ENCODE assay signal across 13 cellular contexts in the genomic region with DNA sequence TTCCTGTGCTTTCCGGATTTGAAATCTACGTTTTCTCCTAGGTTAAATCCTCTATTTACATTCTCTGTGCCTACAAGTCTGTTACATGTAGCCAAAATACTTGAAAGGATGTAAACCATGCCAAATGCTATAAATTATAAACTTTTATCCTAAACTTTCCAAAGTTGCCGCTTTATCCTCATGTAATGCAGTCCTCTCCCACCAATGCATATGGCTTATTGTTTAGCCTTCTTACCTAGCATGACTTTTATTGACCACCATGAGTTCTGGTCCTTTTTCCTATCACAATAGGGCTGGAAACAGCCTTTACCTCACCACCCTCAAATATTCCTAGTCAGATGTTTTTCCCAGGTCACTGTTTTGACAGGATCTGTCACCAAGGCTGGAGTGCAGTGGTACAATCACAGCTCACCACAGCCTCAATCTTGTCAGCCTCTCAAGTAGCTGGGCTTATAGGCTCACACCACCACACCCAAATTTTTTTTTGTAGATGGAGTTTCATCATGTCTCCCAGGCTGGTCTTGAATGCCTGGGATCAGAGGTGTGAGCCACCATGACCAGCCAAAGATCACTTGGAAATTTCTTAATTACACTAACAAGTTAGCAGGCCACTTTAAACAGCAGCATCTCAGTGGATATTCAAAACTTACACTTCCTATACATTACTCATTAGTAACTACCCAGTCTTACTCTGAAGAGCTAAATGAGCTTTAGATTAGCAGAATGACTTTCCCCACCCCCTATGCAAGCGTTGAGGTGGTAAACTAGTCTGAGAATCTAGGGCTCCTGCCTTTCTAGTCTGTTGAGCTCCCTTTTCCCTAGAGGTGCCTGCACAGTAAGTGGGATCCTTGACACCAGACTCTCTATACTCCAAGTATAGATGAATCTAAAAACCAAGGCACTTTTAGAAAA. TPM values are rescaled to one million over a fixed set of nuclear protein-coding genes. Genes with fewer than 3 reads are reported as not detected.
DNase-seq lines count a peak whose midpoint lies in the region; ATAC-seq and TF ChIP-seq lines count a peak whose summit lies in the region.
"Had no signal": no experiment of that assay in that cellular context is flagged by ENCODE, and none has a peak within 500 bp of the region (broad histone marks: within the 10 kb centered on the region; RNA-seq: fewer than 3 reads in every experiment).

No MANE protein-coding gene starts in this region.

- H3K9me3 Mint-ChIP-seq in activated B cell treated with CpG ODN at 0.5 μM for 24 hours, result no peaks in the 10 kb centered on the region

- no peak overlapping the region for H3K14ac ChIP-seq in mesenchymal stem cell (ENCODE audit: low read length in 2 of 2)

- no peak overlapping the region for H2AFZ ChIP-seq in mesenchymal stem cell (ENCODE audit: low read depth, low read length)

- peaks cover 35% of the 10 kb centered on the region for H3K4me1 Mint-ChIP-seq in activated B cell treated with CpG ODN at 0.5 μM for 24 hours

- no peak overlapping the region for H3K4me2 ChIP-seq in mesenchymal stem cell (ENCODE audit: low read length, poor library complexity, severe bottlenecking)

- no peak overlapping the region for H4K8ac ChIP-seq in mesenchymal stem cell (ENCODE audit: low read length)

- peaks cover 3% of the 10 kb centered on the region for H3K79me1 ChIP-seq in mesenchymal stem cell (replicated peaks; ENCODE audit: low read length, poor library complexity, severe bottlenecking)

- H4K91ac ChIP-seq in mesenchymal stem cell (ENCODE audit: low read length), result no peak overlapping the region

- H3K36me3 Mint-ChIP-seq in activated B cell treated with CpG ODN at 0.5 μM for 24 hours (ENCODE audit: low read depth), result peaks cover 43% of the 10 kb centered on the region

- H3K27ac ChIP-seq in HUES48 (ENCODE audit: low read depth, low read length), result peak overlapping the region; percentile 37
- H3K27ac ChIP-seq in mesenchymal stem cell (ENCODE audit: low read length, poor library complexity, severe bottlenecking), result peak overlapping the region; percentile 10
- H3K27ac ChIP-seq: body of pancreas, HL-60, left ventricle myocardium inferior had no signal

- POLR2A ChIA-PET in activated B cell treated with CpG ODN at 0.5 μM for 24 hours (lab: Charles Lee), result interaction anchor here (6.8 kb wide), 1 partner anchor 62 kb away, joined by 190 read pairs; the partner anchor contains the start of gene TUBA1A

- H2BK5ac ChIP-seq in mesenchymal stem cell (ENCODE audit: low read depth, low read length, poor library complexity, severe bottlenecking), result no peak overlapping the region

- H2BK120ac ChIP-seq in mesenchymal stem cell (ENCODE audit: low read depth, low read length), result no peak overlapping the region

- H3K4me3 ChIP-seq in HUES48 (ENCODE audit: low read depth, low read length), result no peak overlapping the region
- H3K4me3 ChIP-seq in mesenchymal stem cell (ENCODE audit: insufficient read depth in 1 of 2, low read depth in 1 of 2, low read length in 2 of 2), result no peak overlapping the region
- H3K4me3 ChIP-seq in MG63, result no peak overlapping the region
- H3K4me3 ChIP-seq: body of pancreas, left ventricle myocardium inferior had no signal

- CTCF ChIA-PET in activated B cell treated with CpG ODN at 0.5 μM for 24 hours (lab: Charles Lee), result interaction anchor here (0.9 to 1.3 kb wide), 3 partner anchors 9 to 64 kb away, joined by 3 to 4 read pairs (median 3); partner anchors contain the start of gene TUBA1A

- H2AK5ac ChIP-seq in mesenchymal stem cell (ENCODE audit: low read length, severe bottlenecking), result no peak overlapping the region

- H2BK15ac ChIP-seq in mesenchymal stem cell (ENCODE audit: low read depth, poor library complexity, severe bottlenecking), result no peak overlapping the region

- no peak for ATAC-seq in activated B cell treated with CpG ODN at 0.5 μM for 24 hours (ENCODE audit: low read depth)
- no peak for ATAC-seq in GM21723 (IDR thresholded peaks at IDR 0.05; ENCODE audit: unreplicated experiment)
- ATAC-seq: body of pancreas had no signal

- intact Hi-C loops in activated B cell treated with CpG ODN at 0.5 μM for 24 hours (cut with micrococcal nuclease), result no loop called here

- H3K23ac ChIP-seq in mesenchymal stem cell (ENCODE audit: low read length in 2 of 2), result no peak overlapping the region

- H3K9ac ChIP-seq in HUES48 (ENCODE audit: low read depth, low read length) (no peak overlapping the region), mesenchymal stem cell (ENCODE audit: low read length) (peak overlapping the region; percentile 2)

- no peak overlapping the region for H3K4me3 Mint-ChIP-seq in activated B cell treated with CpG ODN at 0.5 μM for 24 hours

- H2BK12ac ChIP-seq in mesenchymal stem cell (ENCODE audit: low read length in 2 of 2), result no peak overlapping the region

- no peak overlapping the region for H3K4ac ChIP-seq in mesenchymal stem cell (ENCODE audit: low read depth in 1 of 2, low read length in 2 of 2)

- H3K36me3 ChIP-seq in HUES48 (ENCODE audit: control insufficient read depth, insufficient read depth, low read length), result peaks cover 26% of the 10 kb centered on the region
- H3K36me3 ChIP-seq in mesenchymal stem cell (ENCODE audit: control insufficient read depth in 1 of 2, insufficient read depth in 2 of 2, low read depth in 1 of 2, low read length in 2 of 2), result peaks cover 13 to 29% of the 10 kb centered on the region in 2 experiments
- peaks cover 38% of the 10 kb centered on the region for H3K36me3 ChIP-seq in MG63

- no peak for TF ChIP-seq CTCF in activated B cell treated with CpG ODN at 0.5 μM for 24 hours (IDR thresholded peaks at IDR 0.05)

- peak; percentile 26 for DNase-seq in NCI-H446 treated with DMSO at 0.1 percent for 48 hours (lab: John Stamatoyannopoulos, UW)
- no peak for DNase-seq in NCI-H446 (lab: John Stamatoyannopoulos, UW)
- DNase-seq in activated B cell treated with CpG ODN at 0.5 μM for 24 hours, result no peak
- DNase-seq in mesenchymal stem cell, result no peak
- DNase-seq in MG63, result no peak
- no peak for DNase-seq in SIG-M5 treated with dmso at 0.1 percent for 504 hours (lab: John Stamatoyannopoulos, UW; ENCODE audit: unreplicated experiment)
- DNase-seq: body of pancreas, left ventricle myocardium inferior, NCI-H526 treated with DMSO at 0.1 percent for 48 hours, small intestine had no signal

- H3K4me1 ChIP-seq in HUES48 (ENCODE audit: control insufficient read depth, insufficient read depth, low read length) (peaks cover 11% of the 10 kb centered on the region; the same call in 1 of the 2 replicates), mesenchymal stem cell (ENCODE audit: control insufficient read depth, insufficient read depth, low read depth, low read length) (peaks cover 6% of the 10 kb centered on the region)

- peak overlapping the region; percentile 33 for H3K27ac Mint-ChIP-seq in activated B cell treated with CpG ODN at 0.5 μM for 24 hours

- WGBS in mesenchymal stem cell, result 82% methylated on average over 4 of the region's 4 CpGs

- H3K27me3 ChIP-seq in HUES48 (ENCODE audit: control insufficient read depth, insufficient read depth, low read length) (no peaks in the 10 kb centered on the region), mesenchymal stem cell (ENCODE audit: control insufficient read depth in 1 of 2, insufficient read depth in 1 of 2, low read length in 2 of 2) (no peaks in the 10 kb centered on the region), MG63 (no peaks in the 10 kb centered on the region)
- H3K27me3 ChIP-seq: body of pancreas had no signal

- no peaks in the 10 kb centered on the region for H3K27me3 Mint-ChIP-seq in activated B cell treated with CpG ODN at 0.5 μM for 24 hours

- no peak overlapping the region for H3K18ac ChIP-seq in mesenchymal stem cell (ENCODE audit: low read depth in 1 of 2, low read length in 2 of 2)

- H3K9me3 ChIP-seq in HUES48 (ENCODE audit: control insufficient read depth, insufficient read depth, low read length) (no peaks in the 10 kb centered on the region), mesenchymal stem cell (ENCODE audit: control insufficient read depth, low read length) (no peaks in the 10 kb centered on the region), MG63 (peaks cover 2% of the 10 kb centered on the region; the same call in 1 of the 2 replicates)
- H3K9me3 ChIP-seq: body of pancreas, left ventricle myocardium inferior had no signal

RNA-seq across cellular contexts. Expression of gene TUBA1B, which starts 4.1 kb away (rescaled TPM):
- 916 and 951 TPM in 2 replicates for total RNA-seq in activated B cell treated with CpG ODN at 0.5 μM for 24 hours
- polyA plus RNA-seq in mesenchymal stem cell (2013, experiment 1 of 2), result 901 TPM
- 900 TPM for polyA plus RNA-seq in mesenchymal stem cell (2013, experiment 2 of 2)
- total RNA-seq in MG63 (2014; rRNA removed; shearing (Covaris generic); ENCODE audit: low replicate concordance), result 2,940 and 4,183 TPM in 2 replicates

RNA-seq across cellular contexts. Expression of gene LMBR1L, which starts 16.5 kb away (rescaled TPM):
- 64.2 and 79.9 TPM in 2 replicates for total RNA-seq in activated B cell treated with CpG ODN at 0.5 μM for 24 hours
- 33.9 TPM for polyA plus RNA-seq in mesenchymal stem cell (2013, experiment 1 of 2)
- 30.6 TPM for polyA plus RNA-seq in mesenchymal stem cell (2013, experiment 2 of 2)
- 20.5 and 28.4 TPM in 2 replicates for total RNA-seq in MG63 (2014; rRNA removed; shearing (Covaris generic); ENCODE audit: low replicate concordance)

RNA-seq across cellular contexts. Expression of gene DHH, which starts 32.5 kb away (rescaled TPM):
- total RNA-seq in activated B cell treated with CpG ODN at 0.5 μM for 24 hours, result 0.09 TPM in 1 of 2 replicates, not detected in the other
- 0.03 TPM for polyA plus RNA-seq in mesenchymal stem cell (2013, experiment 1 of 2)
- not detected for polyA plus RNA-seq in mesenchymal stem cell (2013, experiment 2 of 2)
- not detected in 2 replicates for total RNA-seq in MG63 (2014; rRNA removed; shearing (Covaris generic); ENCODE audit: low replicate concordance)
- total RNA-seq: body of pancreas had no signal

RNA-seq across cellular contexts. Expression of gene RHEBL1, which starts 57.3 kb away (rescaled TPM):
- total RNA-seq in activated B cell treated with CpG ODN at 0.5 μM for 24 hours, result 3.2 and 3.3 TPM in 2 replicates
- 0.83 TPM for polyA plus RNA-seq in mesenchymal stem cell (2013, experiment 1 of 2)
- polyA plus RNA-seq in mesenchymal stem cell (2013, experiment 2 of 2), result 0.86 TPM
- total RNA-seq in MG63 (2014; rRNA removed; shearing (Covaris generic); ENCODE audit: low replicate concordance), result 0.16 TPM in 1 of 2 replicates, not detected in the other
- total RNA-seq: body of pancreas, left ventricle myocardium inferior had no signal
